18 cellular contexts compared by ENCODE assay signal in genomic region chr7:21198929-21199328, GRCh38.
"Had no signal": no experiment of that assay in that cellular context is flagged by ENCODE, and none has a peak within 500 bp of the region (broad histone marks: within the 10 kb centered on the region; RNA-seq: fewer than 3 reads in every experiment).

No MANE protein-coding gene starts in this region.

- ATAC-seq: Panc1, T-helper 17 cell had no signal

- H3K9me3 ChIP-seq: SK-N-SH had no signal

- DNase-seq: KBM-7, NCI-H1092, NCI-H1417, NCI-H1436 treated with DMSO at 0.1 percent for 48 hours, NCI-H1694, NCI-H187 treated with DMSO at 0.1 percent for 48 hours, NCI-H2029 treated with DMSO at 0.1 percent for 48 hours, NCI-H2171, NCI-H226, NCI-H446, NCI-H510A, NCI-H524 treated with DMSO at 0.1 percent for 48 hours, NCI-H82, SHP77, SK-N-SH, T-helper 1 cell, T-helper 17 cell had no signal
